ENCODE assay signal across 8 cellular contexts in genomic region chr13:106507560-106508274, GRCh38. TPM values are rescaled to one million over a fixed set of nuclear protein-coding genes. Genes with fewer than 3 reads are reported as not detected.
A peak's percentile ranks its signal among the peaks of the same experiment; 100 is the strongest.
DNase-seq lines count a peak whose midpoint lies in the region; ATAC-seq and TF ChIP-seq lines count a peak whose summit lies in the region.

No MANE protein-coding gene starts in this region.

- no peak for TF ChIP-seq CTCF in nephron progenitor cell (IDR thresholded peaks at IDR 0.05)

- H3K27ac Mint-ChIP-seq in nephron progenitor cell (peak overlapping the region; percentile 94), T-helper 17 cell (no peak overlapping the region)
- H3K27ac Mint-ChIP-seq in activated T-helper 2 cell treated with anti-CD3 and anti-CD28 coated beads, Interferon-gamma antibody, Interleukin-2, Interleukin-4, amounts not matched to agents 10 μg/mL and 5 μg/mL and 100 μg/mL, durations not matched to agents 14 hours and 24 hours and 36 hours = no peak overlapping the region

- H3K4me3 Mint-ChIP-seq in nephron progenitor cell = no peak overlapping the region
- H3K4me3 Mint-ChIP-seq in activated T-helper 2 cell treated with anti-CD3 and anti-CD28 coated beads, Interferon-gamma antibody, Interleukin-2, Interleukin-4, amounts not matched to agents 10 μg/mL and 5 μg/mL and 100 μg/mL, durations not matched to agents 14 hours and 24 hours and 36 hours (ENCODE audit: low read depth) = no peak overlapping the region
- H3K4me3 Mint-ChIP-seq in T-helper 17 cell = no peak overlapping the region

- H3K27me3 Mint-ChIP-seq in nephron progenitor cell (ENCODE audit: low read depth, poor library complexity) (no peaks in the 10 kb centered on the region), T-helper 17 cell (peaks cover 46% of the 10 kb centered on the region)
- peaks cover 2% of the 10 kb centered on the region for H3K27me3 Mint-ChIP-seq in activated T-helper 2 cell treated with anti-CD3 and anti-CD28 coated beads, Interferon-gamma antibody, Interleukin-2, Interleukin-4, amounts not matched to agents 10 μg/mL and 5 μg/mL and 100 μg/mL, durations not matched to agents 14 hours and 24 hours and 36 hours (ENCODE audit: low read depth)

- H3K36me3 Mint-ChIP-seq in nephron progenitor cell (ENCODE audit: low read depth) = peaks cover 94% of the 10 kb centered on the region
- no peaks in the 10 kb centered on the region for H3K36me3 Mint-ChIP-seq in activated T-helper 2 cell treated with anti-CD3 and anti-CD28 coated beads, Interferon-gamma antibody, Interleukin-2, Interleukin-4, amounts not matched to agents 10 μg/mL and 5 μg/mL and 100 μg/mL, durations not matched to agents 14 hours and 24 hours and 36 hours (ENCODE audit: low read depth)
- H3K36me3 Mint-ChIP-seq in T-helper 17 cell (ENCODE audit: low read depth) = peaks cover 2% of the 10 kb centered on the region

- DNase-seq in astrocyte of the hippocampus (ENCODE audit: low read depth, low spot score) = peak; percentile 93
- no peak for DNase-seq in nephron progenitor cell
- no peak for DNase-seq in ecto neural progenitor cell (ENCODE audit: low spot score)
- DNase-seq in activated T-helper 2 cell treated with anti-CD3 and anti-CD28 coated beads, Interferon-gamma antibody, Interleukin-2, Interleukin-4, amounts not matched to agents 10 μg/mL and 5 μg/mL and 100 μg/mL, durations not matched to agents 14 hours and 24 hours and 36 hours (ENCODE audit: low spot score) = no peak
- DNase-seq in T-helper 17 cell = no peak
- DNase-seq in effector CD8-positive, alpha-beta T cell (lab: John Stamatoyannopoulos, UW) = no peak

- H3K9me3 ChIP-seq in T-helper 17 cell (ENCODE audit: control insufficient read depth, low read length, poor library complexity, severe bottlenecking) = no peaks in the 10 kb centered on the region

- ATAC-seq in GM18907 (IDR thresholded peaks at IDR 0.05; ENCODE audit: unreplicated experiment) (peak; percentile 93), HG03159 (IDR thresholded peaks at IDR 0.05; ENCODE audit: unreplicated experiment) (peak; percentile 92), T-helper 17 cell (no peak)

- H3K4me1 Mint-ChIP-seq in nephron progenitor cell (peaks cover 51% of the 10 kb centered on the region), T-helper 17 cell (peaks cover under 1% of the 10 kb centered on the region)
- H3K4me1 Mint-ChIP-seq in activated T-helper 2 cell treated with anti-CD3 and anti-CD28 coated beads, Interferon-gamma antibody, Interleukin-2, Interleukin-4, amounts not matched to agents 10 μg/mL and 5 μg/mL and 100 μg/mL, durations not matched to agents 14 hours and 24 hours and 36 hours (ENCODE audit: low read depth) = peaks cover 2% of the 10 kb centered on the region

- H3K9me3 Mint-ChIP-seq in nephron progenitor cell = peaks cover 6% of the 10 kb centered on the region
- no peaks in the 10 kb centered on the region for H3K9me3 Mint-ChIP-seq in activated T-helper 2 cell treated with anti-CD3 and anti-CD28 coated beads, Interferon-gamma antibody, Interleukin-2, Interleukin-4, amounts not matched to agents 10 μg/mL and 5 μg/mL and 100 μg/mL, durations not matched to agents 14 hours and 24 hours and 36 hours

- intact Hi-C loops in activated T-helper 2 cell treated with anti-CD3 and anti-CD28 coated beads, Interferon-gamma antibody, Interleukin-2, Interleukin-4, amounts not matched to agents 10 μg/mL and 5 μg/mL and 100 μg/mL, durations not matched to agents 14 hours and 24 hours and 36 hours (cut with micrococcal nuclease) = no loop called here

RNA-seq across cellular contexts. Expression of gene EFNB2, which starts 27.7 kb away (rescaled TPM):
- total RNA-seq in activated T-helper 2 cell treated with anti-CD3 and anti-CD28 coated beads, Interferon-gamma antibody, Interleukin-2, Interleukin-4, amounts not matched to agents 10 μg/mL and 5 μg/mL and 100 μg/mL, durations not matched to agents 14 hours and 24 hours and 36 hours = 0.21 and 0.25 TPM in 2 replicates
- under 1 TPM; 0.35 to 0.37 TPM for total RNA-seq in T-helper 17 cell
